Comparison of ENCODE assay signal across 8 cellular contexts in the genomic region with DNA sequence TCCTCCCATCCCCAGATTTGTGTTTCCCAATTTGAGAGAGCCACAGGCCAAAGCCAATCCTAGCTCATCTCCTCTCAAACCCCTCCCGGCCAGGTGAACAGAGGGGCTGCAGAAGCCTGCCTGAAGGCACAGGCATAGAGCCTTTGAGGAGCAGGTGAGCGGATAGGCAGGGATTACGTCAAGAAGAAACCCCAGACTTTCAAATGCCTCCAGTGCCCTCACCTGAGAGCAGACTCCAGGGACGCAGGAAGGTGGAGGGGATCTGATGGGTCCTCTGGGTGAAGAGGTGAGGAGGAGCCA. TPM values are rescaled to one million over a fixed set of nuclear protein-coding genes. Genes with fewer than 3 reads are reported as not detected.
DNase-seq lines count a peak whose midpoint lies in the region; ATAC-seq and TF ChIP-seq lines count a peak whose summit lies in the region.

No MANE protein-coding gene starts in this region.

- in situ Hi-C loops in astrocyte of the spinal cord (cut with HindIII; ENCODE audit: low sequenced_read_pairs), result no loop called here

- H3K9me3 ChIP-seq in HEK293 (ENCODE audit: control insufficient read depth, insufficient read depth, low read depth, low read length) (no peaks in the 10 kb centered on the region), lung (ENCODE audit: control insufficient read depth in 2 of 2, insufficient read depth in 1 of 2, low read length in 1 of 2) (no peaks in the 10 kb centered on the region)

- H3K27me3 ChIP-seq in lung (ENCODE audit: control insufficient read depth, insufficient read depth), result no peaks in the 10 kb centered on the region

- ATAC-seq in lung (ENCODE audit: insufficient read depth, low FRiP score) (no peak), HG03280 (IDR thresholded peaks at IDR 0.05; ENCODE audit: unreplicated experiment) (no peak), GM21526 (IDR thresholded peaks at IDR 0.05; ENCODE audit: low FRiP score, unreplicated experiment) (no peak)

- CTCF ChIA-PET in HEK293 (lab: Yijun Ruan, JAX), result interaction anchor here (0.6 to 9.2 kb wide), 9 partner anchors 8 to 155 kb away, joined by 3 to 84 read pairs (median 8); a partner anchor contains a TSS

- H3K36me3 ChIP-seq in HEK293 (ENCODE audit: control insufficient read depth in 2 of 2, insufficient read depth in 1 of 2, low read length in 2 of 2) (peaks cover 0 to 19% of the 10 kb centered on the region in 2 experiments; a peak in 2 of 3 replicates), lung (ENCODE audit: control insufficient read depth in 2 of 2, insufficient read depth in 2 of 2, low read length in 2 of 2) (peaks cover 0 to 8% of the 10 kb centered on the region in 2 donors)

- POLR2A ChIA-PET in HEK293 (lab: Yijun Ruan, JAX), result interaction anchor here (0.6 to 2.4 kb wide), 9 partner anchors 8 to 129 kb away, joined by 3 to 27 read pairs (median 6); a partner anchor contains a TSS

- WGBS in lung, 2 donors, result 11 to 18% methylated on average over 4 of the region's 4 CpGs

- H3K4me1 ChIP-seq in HEK293 (ENCODE audit: control insufficient read depth, insufficient read depth, low read length), result peaks cover 6% of the 10 kb centered on the region
- H3K4me1 ChIP-seq in lung (ENCODE audit: control insufficient read depth in 2 of 2, insufficient read depth in 2 of 2, low read length in 2 of 2), result peaks cover 0 to 17% of the 10 kb centered on the region in 2 donors

- H3K27ac ChIP-seq in 22Rv1, result 0 out of 2 replicates have a peak overlapping the region, but pooled peaks have one; percentile 80
- no peak overlapping the region; the same call in 1 of the 2 replicates for H3K27ac ChIP-seq in HEK293 (ENCODE audit: extremely low read depth, low read depth, low read length)
- H3K27ac ChIP-seq in lung (ENCODE audit: low read depth in 1 of 2, low read length in 1 of 2), result peak overlapping the region in 1 of 2 donors; percentile 27

- TF ChIP-seq CTCF in 22Rv1 (IDR thresholded peaks at IDR 0.05), result no peak
- TF ChIP-seq CTCF in HEK293 (tag by site-specific recombination; IDR thresholded peaks at IDR 0.05), result no peak
- no peak for TF ChIP-seq CTCF in astrocyte of the spinal cord (IDR thresholded peaks at IDR 0.05; ENCODE audit: low read depth, low read length)
- TF ChIP-seq CTCF in lung (IDR thresholded peaks at IDR 0.05; ENCODE audit: control extremely low read depth, extremely low read depth), result no peak

- DNase-seq in astrocyte of the spinal cord (ENCODE audit: low read depth, low spot score) (no peak), lung (ENCODE audit: low spot score) (no peak), NCI-H2081 treated with DMSO at 0.1 percent for 48 hours (lab: John Stamatoyannopoulos, UW) (no peak), NCI-H345 treated with DMSO at 0.1 percent for 48 hours (lab: John Stamatoyannopoulos, UW; ENCODE audit: unreplicated experiment) (no peak)

- H3K4me3 ChIP-seq in HEK293 (ENCODE audit: low read depth, low read length) (peak overlapping the region; percentile 43), astrocyte of the spinal cord (ENCODE audit: low read depth, low read length) (peak overlapping the region; percentile 51), lung (peak overlapping the region; percentile 24)

TF ChIP-seq in HEK293, 187 proteins besides CTCF, POLR2A, EP300 and RAD21:
- TF ChIP-seq ZNF837 (tag by site-specific recombination; IDR thresholded peaks at IDR 0.05) (no peak), ZNF600 (tag by site-specific recombination; IDR thresholded peaks at IDR 0.05) (no peak), ZSCAN30 (tag by site-specific recombination; IDR thresholded peaks at IDR 0.05) (no peak), ZBTB20 (tag by site-specific recombination; IDR thresholded peaks at IDR 0.05) (0 out of 2 replicates have a peak, but pooled peaks have one; percentile 36)
TF ChIP-seq in HEK293: peak in this region for 1.

RNA-seq across cellular contexts. Expression of a gene that starts 0.6 kb away (rescaled TPM):
- total RNA-seq in lung, result 1 to 10 TPM; 5.3 to 8.6 TPM
- polyA plus RNA-seq in lung, result 10 to 100 TPM; 22.0 to 80.5 TPM

RNA-seq across cellular contexts. Expression of a gene that starts 13.1 kb away (rescaled TPM):
- total RNA-seq in lung, result 10 to 100 TPM; 62.9 to 86.7 TPM
- 10 to 100 TPM; 36.6 to 60.5 TPM for polyA plus RNA-seq in lung

RNA-seq across cellular contexts. Expression of a gene that starts 46.8 kb away (rescaled TPM):
- 10 to 100 TPM; 12.3 to 33.1 TPM for total RNA-seq in lung
- 1 to 10 TPM; 8.3 to 9.9 TPM for polyA plus RNA-seq in lung
